In genomic region chr2:44805391-44805790, GRCh38 we compare ENCODE assay signal across 1 cellular context.
TF ChIP-seq lines count a peak whose summit lies in the region.

No MANE protein-coding gene starts in this region.

TF ChIP-seq in GM23338, 12 proteins besides CTCF, POLR2A, EP300 and RAD21 (continued from another document):
- no peak for TF ChIP-seq ZNF462 (CRISPR knock-in tag; IDR thresholded peaks at IDR 0.05)
- TF ChIP-seq ZNF331 (CRISPR knock-in tag; IDR thresholded peaks at IDR 0.05; ENCODE audit: low read depth): no peak
- no peak for TF ChIP-seq EZH2phosphoT487 (IDR thresholded peaks at IDR 0.05; ENCODE audit: unreplicated experiment)
